ENCODE assay signal across 14 cellular contexts in the genomic region with DNA sequence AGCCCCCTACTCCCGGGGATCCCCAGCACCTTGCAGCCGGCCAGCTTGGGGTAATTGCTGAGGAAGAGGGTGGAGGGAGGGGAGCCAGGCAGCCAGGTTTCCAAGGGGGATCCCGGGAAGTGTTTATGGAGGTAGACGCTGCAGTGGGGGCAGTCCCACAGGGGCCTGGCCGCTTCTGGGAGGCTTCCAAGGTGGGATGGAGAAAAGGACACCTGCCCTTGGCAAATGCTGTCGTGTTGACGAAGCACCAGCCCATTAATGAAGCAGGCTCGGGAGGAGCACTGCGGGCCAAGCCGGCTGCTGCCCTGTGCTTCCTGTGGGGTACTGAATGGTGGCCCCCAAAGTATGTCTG.
DNase-seq lines count a peak whose midpoint lies in the region; ATAC-seq, FAIRE-seq and TF ChIP-seq lines count a peak whose summit lies in the region.
"Had no signal": no experiment of that assay in that cellular context is flagged by ENCODE, and none has a peak within 500 bp of the region (broad histone marks: within the 10 kb centered on the region; RNA-seq: fewer than 3 reads in every experiment).

No MANE protein-coding gene starts in this region.

- H3K79me2 ChIP-seq in astrocyte (ENCODE audit: insufficient read depth, low read length), result no peaks in the 10 kb centered on the region

- H3K27ac Mint-ChIP-seq in astrocyte (ENCODE audit: unreplicated experiment) (no peak overlapping the region), T-helper 17 cell (no peak overlapping the region)
- H3K27ac Mint-ChIP-seq: activated CD4-positive, alpha-beta memory T cell treated with anti-CD3 and anti-CD28 coated beads, Interleukin-2, amount 10 ng/mL, durations not matched to agents 7 days and 5 days; activated T-helper 2 cell treated with anti-CD3 and anti-CD28 coated beads, Interferon-gamma antibody, Interleukin-2, Interleukin-4, amounts not matched to agents 10 μg/mL and 5 μg/mL and 100 μg/mL, durations not matched to agents 14 hours and 24 hours and 36 hours; stimulated activated effector memory CD8-positive, alpha-beta T cell treated with anti-CD3 and anti-CD28 coated beads, Interleukin-12 subunit alpha, Interleukin-12 subunit beta, amount 100 ng/mL, for 72 hours had no signal

- H3K4me3 Mint-ChIP-seq in astrocyte (ENCODE audit: unreplicated experiment), result no peak overlapping the region
- no peak overlapping the region for H3K4me3 Mint-ChIP-seq in T-helper 17 cell
- H3K4me3 Mint-ChIP-seq: stimulated activated effector memory CD8-positive, alpha-beta T cell treated with anti-CD3 and anti-CD28 coated beads, Interleukin-12 subunit alpha, Interleukin-12 subunit beta, amount 100 ng/mL, for 72 hours had no signal

- peaks cover 0 to 11% (median 0%) of the 10 kb centered on the region in 9 donors for H3K27me3 ChIP-seq in heart left ventricle
- no peaks in the 10 kb centered on the region for H3K27me3 ChIP-seq in astrocyte (ENCODE audit: insufficient read depth, low read length)
- H3K27me3 ChIP-seq in muscle layer of duodenum (ENCODE audit: low read depth, low read length), result no peaks in the 10 kb centered on the region
- H3K27me3 ChIP-seq in vagina, result no peaks in the 10 kb centered on the region

- no peaks in the 10 kb centered on the region for H3K36me3 ChIP-seq in heart left ventricle
- H3K36me3 ChIP-seq in astrocyte (ENCODE audit: insufficient read depth, low read length), result no peaks in the 10 kb centered on the region
- no peaks in the 10 kb centered on the region for H3K36me3 ChIP-seq in muscle layer of duodenum (ENCODE audit: control insufficient read depth in 1 of 2, insufficient read depth in 2 of 2, low read length in 2 of 2)
- H3K36me3 ChIP-seq in vagina, result no peaks in the 10 kb centered on the region

- TF ChIP-seq CTCF in heart left ventricle (IDR thresholded peaks at IDR 0.05) (no peak), astrocyte (IDR thresholded peaks at IDR 0.05; ENCODE audit: insufficient read depth, low read depth, low read length) (no peak), vagina (IDR thresholded peaks at IDR 0.05) (no peak)

- H2AFZ ChIP-seq in astrocyte (ENCODE audit: low read depth, low read length), result peak overlapping the region; percentile 58

- DNase-seq in heart left ventricle, result no peak
- no peak for DNase-seq in Right ventricle myocardium inferior (ENCODE audit: missing footprints)
- no peak for DNase-seq in astrocyte (ENCODE audit: low read depth)
- no peak for DNase-seq in vagina (ENCODE audit: extremely low spot score in 2 of 2)
- no peak for DNase-seq in NCI-H1105 treated with DMSO at 0.1 percent for 48 hours (lab: John Stamatoyannopoulos, UW)
- no peak for DNase-seq in T-helper 17 cell
- DNase-seq: activated CD4-positive, alpha-beta memory T cell treated with anti-CD3 and anti-CD28 coated beads, Interleukin-2, amount 10 ng/mL, durations not matched to agents 7 days and 5 days; NCI-H1694 treated with DMSO at 0.1 percent for 48 hours; stimulated activated CD4-positive, alpha-beta T cell treated with anti-CD3 and anti-CD28 coated beads, Interleukin-4, amount 100 ng/mL, for 4 hours had no signal

- H3K9ac ChIP-seq in astrocyte (ENCODE audit: low read length), result no peak overlapping the region

- ATAC-seq in heart left ventricle (no peak), Right ventricle myocardium inferior (no peak), HG02870 (IDR thresholded peaks at IDR 0.05; ENCODE audit: unreplicated experiment) (no peak), T-helper 17 cell (no peak)
- ATAC-seq: stimulated activated effector memory CD8-positive, alpha-beta T cell treated with anti-CD3 and anti-CD28 coated beads, Interleukin-12 subunit alpha, Interleukin-12 subunit beta, amount 100 ng/mL, for 72 hours had no signal

- peak overlapping the region in 1 of 12 donors; percentile 42 for H3K4me3 ChIP-seq in heart left ventricle
- no peak overlapping the region for H3K4me3 ChIP-seq in astrocyte (ENCODE audit: insufficient read depth, low read depth, low read length)
- H3K4me3 ChIP-seq in muscle layer of duodenum (ENCODE audit: low read depth in 1 of 2, low read length in 2 of 2), result no peak overlapping the region
- H3K4me3 ChIP-seq in vagina, result peak overlapping the region; percentile 25 to 44

- H3K27ac ChIP-seq in heart left ventricle (peak overlapping the region in 9 of 12 donors; percentile 11 to 73 (median 49)), astrocyte (ENCODE audit: low read depth, low read length) (no peak overlapping the region), muscle layer of duodenum (ENCODE audit: low read length) (peak overlapping the region; percentile 45), vagina (peak overlapping the region; percentile 69)

- H3K27me3 Mint-ChIP-seq in astrocyte (ENCODE audit: low read depth, unreplicated experiment) (peaks cover 37% of the 10 kb centered on the region), T-helper 17 cell (peaks cover 5% of the 10 kb centered on the region)

- H3K9me3 ChIP-seq in heart left ventricle (no peaks in the 10 kb centered on the region), astrocyte (ENCODE audit: insufficient read depth, low read depth, low read length) (peaks cover 3% of the 10 kb centered on the region), muscle layer of duodenum (ENCODE audit: control insufficient read depth in 1 of 2, low read length in 2 of 2) (no peaks in the 10 kb centered on the region), vagina (no peaks in the 10 kb centered on the region), T-helper 17 cell (ENCODE audit: control insufficient read depth, low read length, poor library complexity, severe bottlenecking) (no peaks in the 10 kb centered on the region)

- intact Hi-C loops in heart left ventricle (cut with DNase I), result no loop called here
- intact Hi-C loops in Right ventricle myocardium inferior (cut with DNase I), result no loop called here
- intact Hi-C loops in vagina (cut with DNase I), result no loop called here

- H3K36me3 Mint-ChIP-seq in astrocyte (ENCODE audit: low read depth, unreplicated experiment), result peaks cover 8% of the 10 kb centered on the region
- H3K36me3 Mint-ChIP-seq in T-helper 17 cell (ENCODE audit: low read depth), result no peaks in the 10 kb centered on the region

- peaks cover 2% of the 10 kb centered on the region for H3K4me1 Mint-ChIP-seq in astrocyte (ENCODE audit: low read depth, unreplicated experiment)
- peaks cover 15% of the 10 kb centered on the region for H3K4me1 Mint-ChIP-seq in T-helper 17 cell

- TF ChIP-seq POLR2A in heart left ventricle (IDR thresholded peaks at IDR 0.05), result no peak
- no peak for TF ChIP-seq POLR2A in vagina (IDR thresholded peaks at IDR 0.05)

- peak overlapping the region; percentile 85 for H3K4me2 ChIP-seq in astrocyte (ENCODE audit: low read length)

- FAIRE-seq in astrocyte (lab: Jason Lieb, UNC), result no peak
- FAIRE-seq: D721Med had no signal

- no peaks in the 10 kb centered on the region for H4K20me1 ChIP-seq in astrocyte (ENCODE audit: insufficient read depth, low read length)

- 90 to 94% (median 92%) methylated on average over 10 of the region's 10 CpGs for WGBS in heart left ventricle, 4 donors

- H3K9me3 Mint-ChIP-seq in astrocyte (ENCODE audit: unreplicated experiment), result peaks cover 5% of the 10 kb centered on the region
- H3K9me3 Mint-ChIP-seq: activated T-helper 2 cell treated with anti-CD3 and anti-CD28 coated beads, Interferon-gamma antibody, Interleukin-2, Interleukin-4, amounts not matched to agents 10 μg/mL and 5 μg/mL and 100 μg/mL, durations not matched to agents 14 hours and 24 hours and 36 hours had no signal

- H3K4me1 ChIP-seq in heart left ventricle (peaks cover 0 to 55% (median 22%) of the 10 kb centered on the region in 12 donors), astrocyte (ENCODE audit: insufficient read depth, low read length) (peaks cover 12% of the 10 kb centered on the region), muscle layer of duodenum (ENCODE audit: control insufficient read depth in 1 of 2, insufficient read depth in 2 of 2, low read length in 2 of 2) (peaks cover 5 to 20% of the 10 kb centered on the region in 2 donors), vagina (peaks cover 48% of the 10 kb centered on the region)

Comparison
In these comparisons a context has a peak if more than half of its experiments do, and no peak if none do; other contexts are left out.
1. H3K4me3 ChIP-seq: peak in vagina (2 of 2); none in astrocyte (single experiment) and muscle layer of duodenum (0 of 2).